In the genomic region with DNA sequence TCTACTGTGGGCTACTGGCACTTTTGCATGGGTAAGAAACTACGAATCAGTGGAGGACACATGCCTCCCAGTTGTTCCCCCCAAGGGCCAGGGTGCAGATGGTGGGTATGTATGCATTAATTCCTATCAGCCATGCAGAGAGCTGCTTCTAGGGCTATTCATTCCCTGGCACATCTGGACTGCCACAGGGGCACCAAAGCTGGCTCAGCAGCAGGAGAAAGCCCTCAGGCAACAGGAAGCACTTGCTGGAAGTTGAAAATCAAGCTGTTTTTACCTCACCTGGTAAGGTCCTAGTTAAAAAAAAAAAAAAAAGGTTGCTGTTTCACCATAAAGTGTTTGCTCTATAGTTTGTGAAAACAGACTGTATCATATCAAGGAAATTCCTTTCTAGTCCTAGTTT, we compare ENCODE assay signal across 1 cellular context.
TF ChIP-seq lines count a peak whose summit lies in the region.

No MANE protein-coding gene starts in this region.

TF ChIP-seq in GM23338, 12 proteins besides CTCF, POLR2A, EP300 and RAD21 (continued from another document):
- TF ChIP-seq, protein P1, sequence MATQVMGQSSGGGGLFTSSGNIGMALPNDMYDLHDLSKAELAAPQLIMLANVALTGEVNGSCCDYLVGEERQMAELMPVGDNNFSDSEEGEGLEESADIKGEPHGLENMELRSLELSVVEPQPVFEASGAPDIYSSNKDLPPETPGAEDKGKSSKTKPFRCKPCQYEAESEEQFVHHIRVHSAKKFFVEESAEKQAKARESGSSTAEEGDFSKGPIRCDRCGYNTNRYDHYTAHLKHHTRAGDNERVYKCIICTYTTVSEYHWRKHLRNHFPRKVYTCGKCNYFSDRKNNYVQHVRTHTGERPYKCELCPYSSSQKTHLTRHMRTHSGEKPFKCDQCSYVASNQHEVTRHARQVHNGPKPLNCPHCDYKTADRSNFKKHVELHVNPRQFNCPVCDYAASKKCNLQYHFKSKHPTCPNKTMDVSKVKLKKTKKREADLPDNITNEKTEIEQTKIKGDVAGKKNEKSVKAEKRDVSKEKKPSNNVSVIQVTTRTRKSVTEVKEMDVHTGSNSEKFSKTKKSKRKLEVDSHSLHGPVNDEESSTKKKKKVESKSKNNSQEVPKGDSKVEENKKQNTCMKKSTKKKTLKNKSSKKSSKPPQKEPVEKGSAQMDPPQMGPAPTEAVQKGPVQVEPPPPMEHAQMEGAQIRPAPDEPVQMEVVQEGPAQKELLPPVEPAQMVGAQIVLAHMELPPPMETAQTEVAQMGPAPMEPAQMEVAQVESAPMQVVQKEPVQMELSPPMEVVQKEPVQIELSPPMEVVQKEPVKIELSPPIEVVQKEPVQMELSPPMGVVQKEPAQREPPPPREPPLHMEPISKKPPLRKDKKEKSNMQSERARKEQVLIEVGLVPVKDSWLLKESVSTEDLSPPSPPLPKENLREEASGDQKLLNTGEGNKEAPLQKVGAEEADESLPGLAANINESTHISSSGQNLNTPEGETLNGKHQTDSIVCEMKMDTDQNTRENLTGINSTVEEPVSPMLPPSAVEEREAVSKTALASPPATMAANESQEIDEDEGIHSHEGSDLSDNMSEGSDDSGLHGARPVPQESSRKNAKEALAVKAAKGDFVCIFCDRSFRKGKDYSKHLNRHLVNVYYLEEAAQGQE (IDR thresholded peaks at IDR 0.05; ENCODE audit: unreplicated experiment): no peak
- TF ChIP-seq, protein P2, sequence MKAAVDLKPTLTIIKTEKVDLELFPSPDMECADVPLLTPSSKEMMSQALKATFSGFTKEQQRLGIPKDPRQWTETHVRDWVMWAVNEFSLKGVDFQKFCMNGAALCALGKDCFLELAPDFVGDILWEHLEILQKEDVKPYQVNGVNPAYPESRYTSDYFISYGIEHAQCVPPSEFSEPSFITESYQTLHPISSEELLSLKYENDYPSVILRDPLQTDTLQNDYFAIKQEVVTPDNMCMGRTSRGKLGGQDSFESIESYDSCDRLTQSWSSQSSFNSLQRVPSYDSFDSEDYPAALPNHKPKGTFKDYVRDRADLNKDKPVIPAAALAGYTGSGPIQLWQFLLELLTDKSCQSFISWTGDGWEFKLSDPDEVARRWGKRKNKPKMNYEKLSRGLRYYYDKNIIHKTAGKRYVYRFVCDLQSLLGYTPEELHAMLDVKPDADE (IDR thresholded peaks at IDR 0.05): no peak
